In genomic region chr17:50547736-50548083, GRCh38 we compare ENCODE assay signal across 1 cellular context.
TF ChIP-seq lines count a peak whose summit lies in the region.

No MANE protein-coding gene starts in this region.

TF ChIP-seq in IMR-90, 13 proteins besides CTCF, POLR2A, EP300 and RAD21 (continued from another document):
- no peak for TF ChIP-seq ELK1 (IDR thresholded peaks at IDR 0.05; ENCODE audit: borderline replicate concordance, low read depth, low read length)
- TF ChIP-seq RCOR1 (IDR thresholded peaks at IDR 0.05; ENCODE audit: insufficient replicate concordance, low read length) = no peak
- no peak for TF ChIP-seq CEBPB (IDR thresholded peaks at IDR 0.05; ENCODE audit: low read depth, low read length)
- TF ChIP-seq MAZ (IDR thresholded peaks at IDR 0.05; ENCODE audit: borderline replicate concordance, low read depth, low read length) = no peak
- no peak for TF ChIP-seq RFX5 (IDR thresholded peaks at IDR 0.05; ENCODE audit: low read depth, low read length)
- no peak for TF ChIP-seq SMC3 (IDR thresholded peaks at IDR 0.05; ENCODE audit: low read depth, low read length)
- no peak for TF ChIP-seq FOS (IDR thresholded peaks at IDR 0.05; ENCODE audit: low read depth, low read length)
